In genomic region chr2:214543386-214543955, GRCh38 we compare ENCODE assay signal across 16 cellular contexts.
DNase-seq lines count a peak whose midpoint lies in the region; ATAC-seq and TF ChIP-seq lines count a peak whose summit lies in the region.
"Had no signal": no experiment of that assay in that cellular context is flagged by ENCODE, and none has a peak within 500 bp of the region (broad histone marks: within the 10 kb centered on the region; RNA-seq: fewer than 3 reads in every experiment).

No MANE protein-coding gene starts in this region.

- TF ChIP-seq CTCF in chondrocyte (IDR thresholded peaks at IDR 0.05): no peak

- no peaks in the 10 kb centered on the region for H3K9me3 Mint-ChIP-seq in chondrocyte (ENCODE audit: low read depth)
- H3K9me3 Mint-ChIP-seq: activated T-helper 2 cell treated with anti-CD3 and anti-CD28 coated beads, Interferon-gamma antibody, Interleukin-2, Interleukin-4, amounts not matched to agents 10 μg/mL and 5 μg/mL and 100 μg/mL, durations not matched to agents 14 hours and 24 hours and 36 hours had no signal

- no peak overlapping the region for H3K4me3 Mint-ChIP-seq in chondrocyte (ENCODE audit: unreplicated experiment)

- no peaks in the 10 kb centered on the region for H3K27me3 ChIP-seq in skeletal muscle satellite cell (ENCODE audit: control insufficient read depth, insufficient read depth, low read length)

- H3K4me1 Mint-ChIP-seq in chondrocyte (ENCODE audit: low read depth): peaks cover 35% of the 10 kb centered on the region

- H3K9me3 ChIP-seq in skeletal muscle satellite cell (replicated peaks; ENCODE audit: low read length): no peaks in the 10 kb centered on the region

- ATAC-seq in HG03025 (IDR thresholded peaks at IDR 0.05; ENCODE audit: low FRiP score, unreplicated experiment): no peak
- ATAC-seq: left lobe of liver had no signal

- H3K27ac Mint-ChIP-seq in chondrocyte (ENCODE audit: unreplicated experiment): peak overlapping the region; percentile 81
- H3K27ac Mint-ChIP-seq: activated T-helper 2 cell treated with anti-CD3 and anti-CD28 coated beads, Interferon-gamma antibody, Interleukin-2, Interleukin-4, amounts not matched to agents 10 μg/mL and 5 μg/mL and 100 μg/mL, durations not matched to agents 14 hours and 24 hours and 36 hours had no signal

- DNase-seq in DMS 273 (lab: John Stamatoyannopoulos, UW; ENCODE audit: unreplicated experiment) (peak; percentile 19), DMS 273 treated with DMSO at 0.1 percent for 48 hours (lab: John Stamatoyannopoulos, UW) (no peak), NCI-H226 (peak; percentile 11), chondrocyte (ENCODE audit: low spot score) (no peak), AG08396 (ENCODE audit: low spot score) (no peak)
- DNase-seq in effector CD4-positive, alpha-beta T cell: no peak
- DNase-seq: activated CD4-positive, alpha-beta T cell treated with anti-CD3 and anti-CD28 coated beads for 48 hours; central memory CD4-positive, alpha-beta T cell; NCI-H2107; occipital lobe; stimulated activated naive CD4-positive, alpha-beta T cell had no signal

- no peaks in the 10 kb centered on the region for H3K27me3 Mint-ChIP-seq in chondrocyte (ENCODE audit: low read depth)

- H3K4me3 ChIP-seq in skeletal muscle satellite cell (ENCODE audit: low read length): no peak overlapping the region
- H3K4me3 ChIP-seq: SK-N-MC had no signal

- H3K9ac ChIP-seq in skeletal muscle satellite cell (ENCODE audit: low read depth, low read length): no peak overlapping the region

- peak overlapping the region; percentile 17 for H3K4me2 ChIP-seq in skeletal muscle satellite cell (ENCODE audit: low read length)

- H3K36me3 ChIP-seq in skeletal muscle satellite cell (ENCODE audit: insufficient read depth, low read length): no peaks in the 10 kb centered on the region

- H3K4me1 ChIP-seq in skeletal muscle satellite cell (ENCODE audit: control insufficient read depth, insufficient read depth, low read length): peaks cover 13% of the 10 kb centered on the region

- H3K36me3 Mint-ChIP-seq in chondrocyte (ENCODE audit: low read depth): no peaks in the 10 kb centered on the region

Comparison
In these comparisons a context has a peak if more than half of its experiments do, and no peak if none do; other contexts are left out.
1. DNase-seq: peak in DMS 273 (single experiment) and NCI-H226 (single experiment); none in DMS 273 treated with DMSO at 0.1 percent for 48 hours (single experiment), chondrocyte (single experiment), AG08396 (single experiment) and effector CD4-positive, alpha-beta T cell (single experiment).